In the genomic region with DNA sequence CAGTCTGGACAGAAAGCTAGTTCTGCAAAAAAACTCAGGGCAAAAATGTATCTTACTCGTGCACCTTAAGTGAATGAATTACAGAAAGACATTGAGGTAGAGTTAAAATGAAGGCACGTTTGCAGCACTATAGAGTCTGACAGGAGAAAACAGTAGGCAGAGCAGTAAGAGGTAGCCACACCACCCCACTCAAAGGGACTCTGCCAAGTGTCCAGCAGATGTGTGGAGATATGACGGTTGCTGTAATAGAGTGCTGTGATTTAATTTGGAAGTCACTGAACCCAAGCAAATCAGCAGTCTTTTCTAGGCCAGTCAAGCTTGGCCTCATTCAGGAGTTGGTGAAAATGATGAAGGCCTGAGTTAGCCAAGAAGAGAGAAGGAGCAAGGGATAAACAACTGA, we compare ENCODE assay signal across 1 cellular context.
TF ChIP-seq lines count a peak whose summit lies in the region.

No MANE protein-coding gene starts in this region.

TF ChIP-seq in GM23338, 12 proteins besides CTCF, POLR2A, EP300 and RAD21 (continued from another document):
- TF ChIP-seq, protein P1, sequence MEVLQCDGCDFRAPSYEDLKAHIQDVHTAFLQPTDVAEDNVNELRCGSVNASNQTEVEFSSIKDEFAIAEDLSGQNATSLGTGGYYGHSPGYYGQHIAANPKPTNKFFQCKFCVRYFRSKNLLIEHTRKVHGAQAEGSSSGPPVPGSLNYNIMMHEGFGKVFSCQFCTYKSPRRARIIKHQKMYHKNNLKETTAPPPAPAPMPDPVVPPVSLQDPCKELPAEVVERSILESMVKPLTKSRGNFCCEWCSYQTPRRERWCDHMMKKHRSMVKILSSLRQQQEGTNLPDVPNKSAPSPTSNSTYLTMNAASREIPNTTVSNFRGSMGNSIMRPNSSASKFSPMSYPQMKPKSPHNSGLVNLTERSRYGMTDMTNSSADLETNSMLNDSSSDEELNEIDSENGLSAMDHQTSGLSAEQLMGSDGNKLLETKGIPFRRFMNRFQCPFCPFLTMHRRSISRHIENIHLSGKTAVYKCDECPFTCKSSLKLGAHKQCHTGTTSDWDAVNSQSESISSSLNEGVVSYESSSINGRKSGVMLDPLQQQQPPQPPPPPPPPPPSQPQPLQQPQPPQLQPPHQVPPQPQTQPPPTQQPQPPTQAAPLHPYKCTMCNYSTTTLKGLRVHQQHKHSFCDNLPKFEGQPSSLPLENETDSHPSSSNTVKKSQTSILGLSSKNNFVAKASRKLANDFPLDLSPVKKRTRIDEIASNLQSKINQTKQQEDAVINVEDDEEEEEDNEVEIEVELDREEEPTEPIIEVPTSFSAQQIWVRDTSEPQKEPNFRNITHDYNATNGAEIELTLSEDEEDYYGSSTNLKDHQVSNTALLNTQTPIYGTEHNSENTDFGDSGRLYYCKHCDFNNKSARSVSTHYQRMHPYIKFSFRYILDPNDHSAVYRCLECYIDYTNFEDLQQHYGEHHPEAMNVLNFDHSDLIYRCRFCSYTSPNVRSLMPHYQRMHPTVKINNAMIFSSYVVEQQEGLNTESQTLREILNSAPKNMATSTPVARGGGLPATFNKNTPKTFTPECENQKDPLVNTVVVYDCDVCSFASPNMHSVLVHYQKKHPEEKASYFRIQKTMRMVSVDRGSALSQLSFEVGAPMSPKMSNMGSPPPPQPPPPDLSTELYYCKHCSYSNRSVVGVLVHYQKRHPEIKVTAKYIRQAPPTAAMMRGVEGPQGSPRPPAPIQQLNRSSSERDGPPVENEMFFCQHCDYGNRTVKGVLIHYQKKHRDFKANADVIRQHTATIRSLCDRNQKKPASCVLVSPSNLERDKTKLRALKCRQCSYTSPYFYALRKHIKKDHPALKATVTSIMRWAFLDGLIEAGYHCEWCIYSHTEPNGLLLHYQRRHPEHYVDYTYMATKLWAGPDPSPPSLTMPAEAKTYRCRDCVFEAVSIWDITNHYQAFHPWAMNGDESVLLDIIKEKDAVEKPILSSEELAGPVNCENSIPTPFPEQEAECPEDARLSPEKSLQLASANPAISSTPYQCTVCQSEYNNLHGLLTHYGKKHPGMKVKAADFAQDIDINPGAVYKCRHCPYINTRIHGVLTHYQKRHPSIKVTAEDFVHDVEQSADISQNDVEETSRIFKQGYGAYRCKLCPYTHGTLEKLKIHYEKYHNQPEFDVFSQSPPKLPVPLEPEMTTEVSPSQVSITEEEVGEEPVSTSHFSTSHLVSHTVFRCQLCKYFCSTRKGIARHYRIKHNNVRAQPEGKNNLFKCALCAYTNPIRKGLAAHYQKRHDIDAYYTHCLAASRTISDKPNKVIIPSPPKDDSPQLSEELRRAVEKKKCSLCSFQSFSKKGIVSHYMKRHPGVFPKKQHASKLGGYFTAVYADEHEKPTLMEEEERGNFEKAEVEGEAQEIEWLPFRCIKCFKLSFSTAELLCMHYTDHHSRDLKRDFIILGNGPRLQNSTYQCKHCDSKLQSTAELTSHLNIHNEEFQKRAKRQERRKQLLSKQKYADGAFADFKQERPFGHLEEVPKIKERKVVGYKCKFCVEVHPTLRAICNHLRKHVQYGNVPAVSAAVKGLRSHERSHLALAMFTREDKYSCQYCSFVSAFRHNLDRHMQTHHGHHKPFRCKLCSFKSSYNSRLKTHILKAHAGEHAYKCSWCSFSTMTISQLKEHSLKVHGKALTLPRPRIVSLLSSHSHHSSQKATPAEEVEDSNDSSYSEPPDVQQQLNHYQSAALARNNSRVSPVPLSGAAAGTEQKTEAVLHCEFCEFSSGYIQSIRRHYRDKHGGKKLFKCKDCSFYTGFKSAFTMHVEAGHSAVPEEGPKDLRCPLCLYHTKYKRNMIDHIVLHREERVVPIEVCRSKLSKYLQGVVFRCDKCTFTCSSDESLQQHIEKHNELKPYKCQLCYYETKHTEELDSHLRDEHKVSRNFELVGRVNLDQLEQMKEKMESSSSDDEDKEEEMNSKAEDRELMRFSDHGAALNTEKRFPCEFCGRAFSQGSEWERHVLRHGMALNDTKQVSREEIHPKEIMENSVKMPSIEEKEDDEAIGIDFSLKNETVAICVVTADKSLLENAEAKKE (CRISPR knock-in tag; IDR thresholded peaks at IDR 0.05) = no peak
- TF ChIP-seq NANOG (IDR thresholded peaks at IDR 0.05; ENCODE audit: borderline replicate concordance) = no peak
- no peak for TF ChIP-seq JUNB (IDR thresholded peaks at IDR 0.05; ENCODE audit: unreplicated experiment)
